Comparison of ENCODE assay signal across 31 cellular contexts in genomic region chr21:22490044-22490443, GRCh38.
"Had no signal": no experiment of that assay in that cellular context is flagged by ENCODE, and none has a peak within 500 bp of the region (broad histone marks: within the 10 kb centered on the region; RNA-seq: fewer than 3 reads in every experiment).

No MANE protein-coding gene starts in this region.

- H3K27ac ChIP-seq: left ventricle myocardium inferior, pancreas, prostate gland, skin epidermis, stomach, testis, thyroid gland, transverse colon, upper lobe of left lung, vagina had no signal

- H3K36me3 ChIP-seq: left ventricle myocardium inferior, pancreas, prostate gland, stomach, thyroid gland, transverse colon, upper lobe of left lung, vagina had no signal

- H3K4me1 ChIP-seq: left ventricle myocardium inferior, pancreas, prostate gland, stomach, testis, thyroid gland, transverse colon, upper lobe of left lung, vagina had no signal

- FAIRE-seq: islet of Langerhans, pancreas had no signal

- DNase-seq: hypothalamus; immature natural killer cell; kidney; left colon; left ventricle myocardium inferior; mesendoderm; midbrain; mucosa of descending colon; naive thymus-derived CD4-positive, alpha-beta T cell; pancreas; posterior cingulate gyrus; retina; right cardiac atrium; stimulated activated CD4-positive, alpha-beta T cell treated with anti-CD3 and anti-CD28 coated beads, Interleukin-12 subunit alpha, Interleukin-12 subunit beta, amount 100 ng/mL, for 4 hours; stimulated activated CD4-positive, alpha-beta T cell treated with anti-CD3 and anti-CD28 coated beads, Interleukin-15, amount 100 ng/mL, for 24 hours; stimulated activated CD4-positive, alpha-beta T cell treated with anti-CD3 and anti-CD28 coated beads, Interleukin-2, amount 100 ng/mL, for 24 hours; stimulated activated CD4-positive, alpha-beta T cell treated with anti-CD3 and anti-CD28 coated beads, Interleukin-4, amount 100 ng/mL, for 1 hour; stimulated activated naive B cell treated with anti-CD40 and anti-IgM and Interleukin-4, amounts not matched to agents 10 μg/mL and 1 μg/mL and 100 μg/mL, for 72 hours; stimulated activated naive CD8-positive, alpha-beta T cell treated with anti-CD3 and anti-CD28 coated beads, Interleukin-15, Interleukin-2, amounts not matched to agents 100 U/mL and 50 U/mL, for 24 hours; stomach; testis; thyroid gland; transverse colon; upper lobe of left lung had no signal

- ATAC-seq: left colon; mucosa of descending colon; naive thymus-derived CD4-positive, alpha-beta T cell; natural killer cell treated with Interleukin-12 subunit alpha and Interleukin-12 subunit beta and Interleukin-15 and Interleukin-18, amount 100 ng/mL, for 72 hours; pancreas; right cardiac atrium; sciatic nerve; stimulated activated naive B cell treated with anti-CD40 and anti-IgM and Interleukin-4, amounts not matched to agents 10 μg/mL and 1 μg/mL and 100 μg/mL, for 72 hours; stimulated activated naive CD8-positive, alpha-beta T cell treated with anti-CD3 and anti-CD28 coated beads, Interleukin-15, Interleukin-2, amounts not matched to agents 100 U/mL and 50 U/mL, for 24 hours had no signal

- H3K9me3 ChIP-seq: pancreas, prostate gland, testis, thyroid gland, transverse colon, vagina had no signal

- H3K27me3 ChIP-seq: pancreas, stomach, testis, thyroid gland, transverse colon, upper lobe of left lung, vagina had no signal

- H3K4me3 ChIP-seq: left ventricle myocardium inferior, lung, mucosa of descending colon, pancreas, prostate gland, skin epidermis, stomach, testis, thyroid gland, transverse colon, upper lobe of left lung, vagina had no signal
